In the genomic region with DNA sequence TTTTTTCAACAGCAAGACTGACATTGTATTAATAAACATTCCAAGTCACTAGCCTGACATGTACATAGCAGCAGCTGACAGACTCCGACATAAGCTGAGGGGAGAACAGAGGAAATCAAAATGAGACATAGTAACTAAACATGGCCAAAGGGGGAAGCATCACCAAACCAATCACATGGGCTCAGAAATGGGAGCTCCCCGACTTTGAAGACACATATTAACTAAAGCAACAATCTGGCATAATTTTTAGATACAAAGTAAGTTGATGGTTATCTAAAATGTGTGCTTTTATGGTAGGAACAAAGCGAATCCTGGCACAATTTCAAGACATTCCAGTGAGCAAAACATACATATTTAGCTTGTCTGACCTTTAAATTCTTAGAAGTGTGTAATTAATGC, we compare ENCODE assay signal across 16 cellular contexts.
A peak's percentile ranks its signal among the peaks of the same experiment; 100 is the strongest.
DNase-seq lines count a peak whose midpoint lies in the region; ATAC-seq, FAIRE-seq and TF ChIP-seq lines count a peak whose summit lies in the region.
"Had no signal": no experiment of that assay in that cellular context is flagged by ENCODE, and none has a peak within 500 bp of the region (broad histone marks: within the 10 kb centered on the region; RNA-seq: fewer than 3 reads in every experiment).

No MANE protein-coding gene starts in this region.

- H3K4me1 ChIP-seq in heart left ventricle, result peaks cover 0 to 55% (median 37%) of the 10 kb centered on the region in 12 donors
- peaks cover 47% of the 10 kb centered on the region for H3K4me1 ChIP-seq in rectal smooth muscle tissue (ENCODE audit: control insufficient read depth, insufficient read depth, low read length)

- intact Hi-C loops in heart left ventricle (cut with DNase I), result loop anchor here in 4 of 10 donors (5.0 to 10.0 kb wide), 5 partner anchors 78 to 675 kb away; partner anchors contain the start of gene PBX3 (in 1 of the 4)
- intact Hi-C loops in activated CD8-positive, alpha-beta T cell treated with anti-CD3 and anti-CD28 coated beads for 36 hours (cut with micrococcal nuclease), result no loop called here

- H3K9ac ChIP-seq in rectal smooth muscle tissue (ENCODE audit: low read length), result no peak overlapping the region

- H3K27ac ChIP-seq in heart left ventricle, result peak overlapping the region; percentile 32 to 93 (median 74)
- peak overlapping the region; percentile 47 for H3K27ac ChIP-seq in rectal smooth muscle tissue (ENCODE audit: low read depth, low read length)
- H3K27ac ChIP-seq: C4-2B had no signal

- in situ Hi-C loops in astrocyte of the spinal cord (cut with HindIII; ENCODE audit: low sequenced_read_pairs), result no loop called here

- H3K4me3 Mint-ChIP-seq in activated CD8-positive, alpha-beta T cell treated with anti-CD3 and anti-CD28 coated beads for 36 hours, result no peak overlapping the region
- H3K4me3 Mint-ChIP-seq: activated naive CD8-positive, alpha-beta T cell treated with anti-CD3 and anti-CD28 coated beads, Interleukin-2, amount 10 ng/mL, durations not matched to agents 7 days and 5 days; endodermal cell; naive thymus-derived CD4-positive, alpha-beta T cell had no signal

- DNase-seq in AG10803 (ENCODE audit: low read depth) (peak; percentile 44), astrocyte of the spinal cord (ENCODE audit: low read depth, low spot score) (peak; percentile 37), heart left ventricle (no peak), nucleus accumbens (lab: John Stamatoyannopoulos, UW) (no peak), frontal cortex (ENCODE audit: low spot score in 2 of 2) (no peak)
- no peak for DNase-seq in activated CD8-positive, alpha-beta T cell treated with anti-CD3 and anti-CD28 coated beads for 36 hours
- DNase-seq: activated naive CD8-positive, alpha-beta T cell treated with anti-CD3 and anti-CD28 coated beads, Interleukin-2, amount 10 ng/mL, durations not matched to agents 7 days and 5 days; endodermal cell; naive thymus-derived CD4-positive, alpha-beta T cell; NCI-H524 treated with DMSO at 0.1 percent for 48 hours; SHP77 treated with DMSO at 0.1 percent for 48 hours had no signal

- POLR2A ChIA-PET in activated CD8-positive, alpha-beta T cell treated with anti-CD3 and anti-CD28 coated beads for 36 hours (lab: Charles Lee), result no interaction called here

- TF ChIP-seq CTCF in AG10803 (conservative IDR thresholded peaks at IDR 0.05; ENCODE audit: low read length) (no peak; the same call in 1 of the 2 replicates), astrocyte of the spinal cord (IDR thresholded peaks at IDR 0.05; ENCODE audit: low read depth, low read length) (no peak), heart left ventricle (IDR thresholded peaks at IDR 0.05) (no peak)
- TF ChIP-seq CTCF in activated CD8-positive, alpha-beta T cell treated with anti-CD3 and anti-CD28 coated beads for 36 hours (IDR thresholded peaks at IDR 0.05), result no peak

- TF ChIP-seq POLR2A in heart left ventricle (IDR thresholded peaks at IDR 0.05), result no peak

- H3K27me3 Mint-ChIP-seq in activated CD8-positive, alpha-beta T cell treated with anti-CD3 and anti-CD28 coated beads for 36 hours, result no peaks in the 10 kb centered on the region
- H3K27me3 Mint-ChIP-seq: activated naive CD8-positive, alpha-beta T cell treated with anti-CD3 and anti-CD28 coated beads, Interleukin-2, amount 10 ng/mL, durations not matched to agents 7 days and 5 days; naive thymus-derived CD4-positive, alpha-beta T cell had no signal

- no peaks in the 10 kb centered on the region for H3K27me3 ChIP-seq in heart left ventricle
- no peaks in the 10 kb centered on the region for H3K27me3 ChIP-seq in rectal smooth muscle tissue (ENCODE audit: control insufficient read depth, insufficient read depth, low read length)

- H3K27ac Mint-ChIP-seq in activated CD8-positive, alpha-beta T cell treated with anti-CD3 and anti-CD28 coated beads for 36 hours, result no peak overlapping the region
- H3K27ac Mint-ChIP-seq: activated naive CD8-positive, alpha-beta T cell treated with anti-CD3 and anti-CD28 coated beads, Interleukin-2, amount 10 ng/mL, durations not matched to agents 7 days and 5 days; endodermal cell; naive thymus-derived CD4-positive, alpha-beta T cell had no signal

- no peaks in the 10 kb centered on the region for H3K4me1 Mint-ChIP-seq in activated CD8-positive, alpha-beta T cell treated with anti-CD3 and anti-CD28 coated beads for 36 hours (ENCODE audit: low read depth)

- H3K4me3 ChIP-seq in AG10803 (ENCODE audit: low read length) (no peak overlapping the region), astrocyte of the spinal cord (ENCODE audit: low read depth, low read length) (no peak overlapping the region), heart left ventricle (no peak overlapping the region), rectal smooth muscle tissue (ENCODE audit: low read length) (no peak overlapping the region)

- no peaks in the 10 kb centered on the region for H3K9me3 ChIP-seq in heart left ventricle

- ATAC-seq in heart left ventricle (peak in 2 of 4 donors; percentile 13 to 29), HG02623 (IDR thresholded peaks at IDR 0.05; ENCODE audit: unreplicated experiment) (no peak)
- no peak for ATAC-seq in activated CD8-positive, alpha-beta T cell treated with anti-CD3 and anti-CD28 coated beads for 36 hours
- ATAC-seq: HCT116; naive thymus-derived CD4-positive, alpha-beta T cell had no signal

- 20 to 27% (median 23%) methylated on average over 3 of the region's 3 CpGs for WGBS in heart left ventricle, 4 donors

- no peaks in the 10 kb centered on the region for H3K36me3 Mint-ChIP-seq in activated CD8-positive, alpha-beta T cell treated with anti-CD3 and anti-CD28 coated beads for 36 hours (ENCODE audit: low read depth)

- H3K36me3 ChIP-seq in heart left ventricle (peaks cover 0 to 10% (median 0%) of the 10 kb centered on the region in 9 donors), rectal smooth muscle tissue (ENCODE audit: control insufficient read depth, insufficient read depth, low read length) (no peaks in the 10 kb centered on the region)

- no peak for FAIRE-seq in frontal cortex (lab: Jason Lieb, UNC)
- FAIRE-seq: GM18507 had no signal

- H3K9me3 Mint-ChIP-seq in activated CD8-positive, alpha-beta T cell treated with anti-CD3 and anti-CD28 coated beads for 36 hours, result no peaks in the 10 kb centered on the region
- H3K9me3 Mint-ChIP-seq: activated naive CD8-positive, alpha-beta T cell treated with anti-CD3 and anti-CD28 coated beads, Interleukin-2, amount 10 ng/mL, durations not matched to agents 7 days and 5 days; endodermal cell; naive thymus-derived CD4-positive, alpha-beta T cell had no signal

- CTCF ChIA-PET in activated CD8-positive, alpha-beta T cell treated with anti-CD3 and anti-CD28 coated beads for 36 hours (lab: Charles Lee), result interaction anchor here (1.1 to 2.8 kb wide), 2 partner anchors 8 kb away, joined by 6 to 11 read pairs; no protein-coding TSS in a partner anchor

Comparison
In these comparisons a context has a peak if more than half of its experiments do, and no peak if none do; other contexts are left out.
1. DNase-seq: peak in AG10803 (single experiment) and astrocyte of the spinal cord (single experiment); none in heart left ventricle (0 of 5), activated CD8-positive, alpha-beta T cell treated with anti-CD3 and anti-CD28 coated beads for 36 hours (single experiment), nucleus accumbens (0 of 56) and frontal cortex (0 of 2).